Comparison of ENCODE assay signal across 2 cellular contexts in genomic region chr19:12836529-12836863, GRCh38.
TF ChIP-seq lines count a peak whose summit lies in the region.

No MANE protein-coding gene starts in this region.

TF ChIP-seq in HepG2, 621 proteins besides CTCF, POLR2A, EP300 and RAD21:
- peak; percentile 5; the same call in 1 of the 2 replicates for TF ChIP-seq THRA (CRISPR knock-in tag; IDR thresholded peaks at IDR 0.05; ENCODE audit: borderline replicate concordance)
- TF ChIP-seq NR2C2 (CRISPR knock-in tag; IDR thresholded peaks at IDR 0.05; ENCODE audit: borderline replicate concordance) = no peak
- TF ChIP-seq REPIN1 (CRISPR knock-in tag; IDR thresholded peaks at IDR 0.05; ENCODE audit: borderline replicate concordance, low read depth) = peak; percentile 76; the same call in 1 of the 2 replicates
- peak; percentile 6; the same call in 1 of the 2 replicates for TF ChIP-seq ZMYM4 (CRISPR knock-in tag; IDR thresholded peaks at IDR 0.05)
- 0 out of 2 replicates have a peak, but pooled peaks have one; percentile 7 for TF ChIP-seq WIZ (CRISPR knock-in tag; IDR thresholded peaks at IDR 0.05)
- peak; percentile 53; the same call in 1 of the 2 replicates for TF ChIP-seq ZNF205 (CRISPR knock-in tag; IDR thresholded peaks at IDR 0.05)
- 0 out of 2 replicates have a peak, but pooled peaks have one; percentile 48 for TF ChIP-seq FOXK1 (CRISPR knock-in tag; IDR thresholded peaks at IDR 0.05; ENCODE audit: borderline replicate concordance, low read depth)
- TF ChIP-seq MLX (CRISPR knock-in tag; IDR thresholded peaks at IDR 0.05) = 0 out of 2 replicates have a peak, but pooled peaks have one; percentile 3
- 0 out of 2 replicates have a peak, but pooled peaks have one; percentile 3 for TF ChIP-seq SMAD3 (CRISPR knock-in tag; IDR thresholded peaks at IDR 0.05)
- TF ChIP-seq CREB1 (IDR thresholded peaks at IDR 0.05) = no peak
- peak; percentile 53; the same call in 1 of the 2 replicates for TF ChIP-seq CREB1 (CRISPR knock-in tag; IDR thresholded peaks at IDR 0.05)
- TF ChIP-seq NR2F6 (IDR thresholded peaks at IDR 0.05) = no peak
- TF ChIP-seq NR2F6 (CRISPR knock-in tag; IDR thresholded peaks at IDR 0.05) = no peak
- TF ChIP-seq HMGXB3 (CRISPR knock-in tag; IDR thresholded peaks at IDR 0.05; ENCODE audit: borderline replicate concordance) = 0 out of 2 replicates have a peak, but pooled peaks have one; percentile 3
- TF ChIP-seq ZNF782 (CRISPR knock-in tag; IDR thresholded peaks at IDR 0.05; ENCODE audit: borderline replicate concordance) = no peak
- TF ChIP-seq RCOR2 (CRISPR knock-in tag; IDR thresholded peaks at IDR 0.05) = 0 out of 2 replicates have a peak, but pooled peaks have one; percentile 5
- TF ChIP-seq ATF5 (CRISPR knock-in tag; IDR thresholded peaks at IDR 0.05; ENCODE audit: low read depth) = no peak
- TF ChIP-seq NFRKB (IDR thresholded peaks at IDR 0.05) = no peak

TF ChIP-seq in WTC11, 78 proteins besides CTCF, POLR2A, EP300 and RAD21:
- no peak for TF ChIP-seq JUN (CRISPR knock-in tag; IDR thresholded peaks at IDR 0.05)
